Comparison of ENCODE assay signal across 13 cellular contexts in genomic region chr21:36038701-36039497, GRCh38.
"Had no signal": no experiment of that assay in that cellular context is flagged by ENCODE, and none has a peak within 500 bp of the region (broad histone marks: within the 10 kb centered on the region; RNA-seq: fewer than 3 reads in every experiment).

No MANE protein-coding gene starts in this region.

- H3K27ac Mint-ChIP-seq: activated naive CD8-positive, alpha-beta T cell treated with anti-CD3 and anti-CD28 coated beads for 36 hours had no signal

- H3K4me1 Mint-ChIP-seq: activated naive CD8-positive, alpha-beta T cell treated with anti-CD3 and anti-CD28 coated beads for 36 hours; neural crest cell had no signal

- H3K36me3 ChIP-seq: ovary had no signal

- H3K4me1 ChIP-seq: heart right ventricle had no signal

- ATAC-seq: heart right ventricle, left ventricle myocardium superior had no signal

- H3K27me3 ChIP-seq: heart right ventricle, ovary, upper lobe of left lung had no signal

- DNase-seq: activated gamma-delta T cell treated with Interleukin-2 at 50 U/mL for 16 hours; activated naive CD8-positive, alpha-beta T cell treated with anti-CD3 and anti-CD28 coated beads for 36 hours; activated T-cell treated with anti-CD3 and anti-CD28 coated beads for 4 hours; aorta; foreskin melanocyte; heart right ventricle; kidney; left ventricle myocardium superior; mesenchymal stem cell; ovary; T-helper 9 cell; upper lobe of left lung had no signal

- H3K4me3 ChIP-seq: heart right ventricle, ovary, upper lobe of left lung had no signal

- H3K9me3 Mint-ChIP-seq: activated naive CD8-positive, alpha-beta T cell treated with anti-CD3 and anti-CD28 coated beads for 36 hours; neural crest cell had no signal

- H3K9me3 ChIP-seq: heart right ventricle, ovary, upper lobe of left lung had no signal

- H3K27me3 Mint-ChIP-seq: activated naive CD8-positive, alpha-beta T cell treated with anti-CD3 and anti-CD28 coated beads for 36 hours had no signal

- H3K4me3 Mint-ChIP-seq: activated naive CD8-positive, alpha-beta T cell treated with anti-CD3 and anti-CD28 coated beads for 36 hours; neural crest cell had no signal

- H3K27ac ChIP-seq: heart right ventricle had no signal
